Comparison of ENCODE assay signal across 21 cellular contexts in the genomic region with DNA sequence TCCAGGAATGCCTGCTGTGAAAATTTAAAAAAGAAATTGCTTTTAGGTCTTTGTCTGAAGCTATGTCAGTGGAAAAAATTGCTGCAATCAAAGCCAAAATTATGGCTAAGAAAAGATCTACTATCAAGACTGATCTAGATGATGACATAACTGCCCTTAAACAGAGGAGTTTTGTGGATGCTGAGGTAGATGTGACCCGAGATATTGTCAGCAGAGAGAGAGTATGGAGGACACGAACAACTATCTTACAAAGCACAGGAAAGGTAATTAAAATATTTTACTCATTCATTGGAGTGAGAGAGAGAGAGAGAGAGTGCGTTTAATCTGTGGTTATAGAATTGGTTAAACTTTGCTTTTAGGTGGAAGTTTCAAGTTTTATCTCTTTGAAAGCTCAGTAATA. TPM values are rescaled to one million over a fixed set of nuclear protein-coding genes. Genes with fewer than 3 reads are reported as not detected.
DNase-seq lines count a peak whose midpoint lies in the region; ATAC-seq, FAIRE-seq and TF ChIP-seq lines count a peak whose summit lies in the region.
"Had no signal": no experiment of that assay in that cellular context is flagged by ENCODE, and none has a peak within 500 bp of the region (broad histone marks: within the 10 kb centered on the region; RNA-seq: fewer than 3 reads in every experiment).

No MANE protein-coding gene starts in this region.

- H3K18ac ChIP-seq in H9 (ENCODE audit: insufficient read length, low read depth, low read length) = no peak overlapping the region

- no peak overlapping the region for H4K8ac ChIP-seq in H9 (replicated peaks; ENCODE audit: insufficient read length, low read depth, low read length)

- no peak overlapping the region for H3K14ac ChIP-seq in H9 (ENCODE audit: insufficient read depth, low read length)

- H3K27me3 Mint-ChIP-seq in activated CD4-positive, alpha-beta memory T cell treated with anti-CD3 and anti-CD28 coated beads for 36 hours = no peaks in the 10 kb centered on the region
- no peaks in the 10 kb centered on the region for H3K27me3 Mint-ChIP-seq in activated CD4-positive, alpha-beta memory T cell treated with anti-CD3 and anti-CD28 coated beads, Interleukin-2, amount 10 ng/mL, durations not matched to agents 7 days and 5 days
- H3K27me3 Mint-ChIP-seq in H9 (ENCODE audit: low read depth) (no peaks in the 10 kb centered on the region), neural crest cell (ENCODE audit: low read depth) (no peaks in the 10 kb centered on the region)
- H3K27me3 Mint-ChIP-seq in activated naive CD8-positive, alpha-beta T cell treated with anti-CD3 and anti-CD28 coated beads, Interleukin-2, amount 10 ng/mL, durations not matched to agents 7 days and 5 days = no peaks in the 10 kb centered on the region

- no peak overlapping the region for H3K56ac ChIP-seq in H9 (ENCODE audit: insufficient read length, low read depth, low read length)

- peaks cover 23% of the 10 kb centered on the region for H3K4me1 Mint-ChIP-seq in activated CD4-positive, alpha-beta memory T cell treated with anti-CD3 and anti-CD28 coated beads for 36 hours (ENCODE audit: low read depth)
- peaks cover 16% of the 10 kb centered on the region for H3K4me1 Mint-ChIP-seq in activated CD4-positive, alpha-beta memory T cell treated with anti-CD3 and anti-CD28 coated beads, Interleukin-2, amount 10 ng/mL, durations not matched to agents 7 days and 5 days
- H3K4me1 Mint-ChIP-seq in H9 (peaks cover 7 to 10% of the 10 kb centered on the region in 2 experiments), neural crest cell (peaks cover 7% of the 10 kb centered on the region)
- peaks cover 7% of the 10 kb centered on the region for H3K4me1 Mint-ChIP-seq in activated naive CD8-positive, alpha-beta T cell treated with anti-CD3 and anti-CD28 coated beads, Interleukin-2, amount 10 ng/mL, durations not matched to agents 7 days and 5 days

- TF ChIP-seq CTCF in H9 (conservative IDR thresholded peaks at IDR 0.05) (no peak), neural crest cell (conservative IDR thresholded peaks at IDR 0.05) (no peak), kidney (IDR thresholded peaks at IDR 0.05; ENCODE audit: borderline replicate concordance, extremely low read depth, insufficient read depth) (no peak)

- POLR2A ChIA-PET in activated CD4-positive, alpha-beta memory T cell treated with anti-CD3 and anti-CD28 coated beads for 36 hours (lab: Charles Lee) = no interaction called here
- POLR2A ChIA-PET in activated CD4-positive, alpha-beta memory T cell treated with anti-CD3 and anti-CD28 coated beads, Interleukin-2, amount 10 ng/mL, durations not matched to agents 7 days and 5 days (lab: Charles Lee) = no interaction called here
- POLR2A ChIA-PET in activated naive CD8-positive, alpha-beta T cell treated with anti-CD3 and anti-CD28 coated beads, Interleukin-2, amount 10 ng/mL, durations not matched to agents 7 days and 5 days (lab: Charles Lee) = no interaction called here

- H2BK20ac ChIP-seq in H9 (ENCODE audit: low read depth, low read length, poor library complexity, severe bottlenecking) = no peak overlapping the region

- H2AFZ ChIP-seq in H9 (ENCODE audit: low read length) = no peak overlapping the region
- H2AFZ ChIP-seq: PC-9 had no signal

- H2BK12ac ChIP-seq in H9 (ENCODE audit: insufficient read length, low read depth, low read length) = no peak overlapping the region

- H4K5ac ChIP-seq in H9 (ENCODE audit: insufficient read length, low read depth, low read length) = no peak overlapping the region

- H3K23me2 ChIP-seq in H9 (ENCODE audit: insufficient read length, low read depth, low read length, poor library complexity, severe bottlenecking) = no peaks in the 10 kb centered on the region

- peak overlapping the region; percentile 35 for H3K27ac Mint-ChIP-seq in activated CD4-positive, alpha-beta memory T cell treated with anti-CD3 and anti-CD28 coated beads for 36 hours
- no peak overlapping the region for H3K27ac Mint-ChIP-seq in activated CD4-positive, alpha-beta memory T cell treated with anti-CD3 and anti-CD28 coated beads, Interleukin-2, amount 10 ng/mL, durations not matched to agents 7 days and 5 days
- H3K27ac Mint-ChIP-seq in H9 = peak overlapping the region in 2 of 3 experiments; percentile 17 to 18; a peak in 2 of 7 replicates
- H3K27ac Mint-ChIP-seq in activated naive CD8-positive, alpha-beta T cell treated with anti-CD3 and anti-CD28 coated beads, Interleukin-2, amount 10 ng/mL, durations not matched to agents 7 days and 5 days = peak overlapping the region; percentile 43
- peak overlapping the region; percentile 20 for H3K27ac Mint-ChIP-seq in neural crest cell (ENCODE audit: unreplicated experiment)

- H2BK5ac ChIP-seq in H9 (ENCODE audit: insufficient read length, low read length) = no peak overlapping the region

- H3T11ph ChIP-seq in H9 (ENCODE audit: low read length) = no peak overlapping the region

- no peak overlapping the region for H2BK120ac ChIP-seq in H9 (ENCODE audit: low read depth, low read length, poor library complexity, severe bottlenecking)

- no peak overlapping the region for H2BK15ac ChIP-seq in H9 (ENCODE audit: low read depth, low read length)

- intact Hi-C loops in activated CD4-positive, alpha-beta memory T cell treated with anti-CD3 and anti-CD28 coated beads for 36 hours (cut with micrococcal nuclease) = no loop called here
- intact Hi-C loops in kidney (cut with DNase I) = no loop called here

- no CpG with 5 or more reads among the region's 3 CpGs for WGBS in H9 (ENCODE audit: extremely low coverage, insufficient read length, low lambda C conversion rate)

- no peaks in the 10 kb centered on the region for H3K9me3 Mint-ChIP-seq in activated CD4-positive, alpha-beta memory T cell treated with anti-CD3 and anti-CD28 coated beads for 36 hours
- H3K9me3 Mint-ChIP-seq in activated CD4-positive, alpha-beta memory T cell treated with anti-CD3 and anti-CD28 coated beads, Interleukin-2, amount 10 ng/mL, durations not matched to agents 7 days and 5 days = no peaks in the 10 kb centered on the region
- no peaks in the 10 kb centered on the region for H3K9me3 Mint-ChIP-seq in H9
- H3K9me3 Mint-ChIP-seq in activated naive CD8-positive, alpha-beta T cell treated with anti-CD3 and anti-CD28 coated beads, Interleukin-2, amount 10 ng/mL, durations not matched to agents 7 days and 5 days = no peaks in the 10 kb centered on the region
- no peaks in the 10 kb centered on the region for H3K9me3 Mint-ChIP-seq in neural crest cell

- peak; percentile 77 for ATAC-seq in activated naive CD8-positive, alpha-beta T cell treated with anti-CD3 and anti-CD28 coated beads, Interleukin-2, amount 10 ng/mL, durations not matched to agents 7 days and 5 days (ENCODE audit: low read depth)
- no peak for ATAC-seq in GM19324 (IDR thresholded peaks at IDR 0.05; ENCODE audit: low FRiP score, unreplicated experiment)

- H3K79me2 ChIP-seq in H9 (ENCODE audit: insufficient read depth, low read length) = no peaks in the 10 kb centered on the region

- H3K4me2 ChIP-seq in H9 (ENCODE audit: insufficient read depth, insufficient read length, low read length) = no peak overlapping the region
- H3K4me2 ChIP-seq: PC-9 had no signal

- H3K4me1 ChIP-seq in H9 (ENCODE audit: insufficient read depth, low read length) = peaks cover 4% of the 10 kb centered on the region; the same call in 1 of the 2 replicates
- peaks cover 0 to 2% of the 10 kb centered on the region in 2 donors for H3K4me1 ChIP-seq in kidney (ENCODE audit: control insufficient read depth in 1 of 2, insufficient read depth in 1 of 2, low read depth in 1 of 2, low read length in 2 of 2)
- H3K4me1 ChIP-seq: colonic mucosa had no signal

- no peak for FAIRE-seq in kidney (lab: Jason Lieb, UNC)

- no peaks in the 10 kb centered on the region for H3K27me3 ChIP-seq in H9 (ENCODE audit: insufficient read depth, low read length)
- H3K27me3 ChIP-seq: colonic mucosa, neutrophil, tibial artery had no signal

- CTCF ChIA-PET in activated CD4-positive, alpha-beta memory T cell treated with anti-CD3 and anti-CD28 coated beads for 36 hours (lab: Charles Lee) = interaction anchor here (0.7 to 1.3 kb wide), 4 partner anchors 12 to 1318 kb away, joined by 3 read pairs; a partner anchor contains a TSS
- CTCF ChIA-PET in activated CD4-positive, alpha-beta memory T cell treated with anti-CD3 and anti-CD28 coated beads, Interleukin-2, amount 10 ng/mL, durations not matched to agents 7 days and 5 days (lab: Charles Lee) = interaction anchor here (1.2 kb wide), 1 partner anchor 36 kb away, joined by 3 read pairs; no protein-coding TSS in a partner anchor

- no peak overlapping the region for H4K91ac ChIP-seq in H9 (ENCODE audit: insufficient read length, low read depth, low read length)

- H3K4ac ChIP-seq in H9 (ENCODE audit: low read depth, low read length) = no peak overlapping the region

- no peaks in the 10 kb centered on the region for H4K20me1 ChIP-seq in H9 (ENCODE audit: control insufficient read depth, insufficient read depth, insufficient read length)

- no peak overlapping the region for H3K4me3 ChIP-seq in kidney (ENCODE audit: low read length in 2 of 2)
- H3K4me3 ChIP-seq: colonic mucosa, PC-9, tibial artery had no signal

- H3K36me3 ChIP-seq in kidney (ENCODE audit: control insufficient read depth in 1 of 2, insufficient read depth in 2 of 2, low read length in 2 of 2) = peaks cover 14 to 16% of the 10 kb centered on the region in 2 donors
- H3K36me3 ChIP-seq: colonic mucosa had no signal

- H3K79me1 ChIP-seq in H9 (ENCODE audit: insufficient read depth, low read depth, low read length, poor library complexity, severe bottlenecking) = no peaks in the 10 kb centered on the region

- DNase-seq in activated CD4-positive, alpha-beta memory T cell treated with anti-CD3 and anti-CD28 coated beads for 36 hours = no peak
- DNase-seq in activated CD4-positive, alpha-beta memory T cell treated with anti-CD3 and anti-CD28 coated beads, Interleukin-2, amount 10 ng/mL, durations not matched to agents 7 days and 5 days = no peak
- DNase-seq in H9 = no peak
- no peak for DNase-seq in activated naive CD8-positive, alpha-beta T cell treated with anti-CD3 and anti-CD28 coated beads, Interleukin-2, amount 10 ng/mL, durations not matched to agents 7 days and 5 days
- DNase-seq in neural crest cell (ENCODE audit: low read depth, low spot score) = no peak
- DNase-seq in kidney = no peak
- no peak for DNase-seq in kidney tubule cell (ENCODE audit: low spot score)
- DNase-seq: activated effector memory CD4-positive, alpha-beta T cell treated with anti-CD3 and anti-CD28 coated beads, Interleukin-2, amount 50 U/mL, for 16 hours; C1 segment of cervical spinal cord; colonic mucosa; hypothalamus; NCI-H1417 treated with DMSO at 0.1 percent for 48 hours; NCI-H2171 treated with DMSO at 0.1 percent for 48 hours; NCI-H82; PC-9; retina; tibial artery had no signal

- H3K9ac ChIP-seq in H9 (ENCODE audit: extremely low read depth, insufficient read length, low read length) (peak overlapping the region; percentile 33), kidney (ENCODE audit: low read length in 2 of 2) (no peak overlapping the region)

- no peak overlapping the region for H3K4me3 Mint-ChIP-seq in activated CD4-positive, alpha-beta memory T cell treated with anti-CD3 and anti-CD28 coated beads for 36 hours
- no peak overlapping the region for H3K4me3 Mint-ChIP-seq in activated CD4-positive, alpha-beta memory T cell treated with anti-CD3 and anti-CD28 coated beads, Interleukin-2, amount 10 ng/mL, durations not matched to agents 7 days and 5 days
- H3K4me3 Mint-ChIP-seq in H9 = no peak overlapping the region
- H3K4me3 Mint-ChIP-seq in activated naive CD8-positive, alpha-beta T cell treated with anti-CD3 and anti-CD28 coated beads, Interleukin-2, amount 10 ng/mL, durations not matched to agents 7 days and 5 days = no peak overlapping the region
- no peak overlapping the region for H3K4me3 Mint-ChIP-seq in neural crest cell

- H3K27ac ChIP-seq in H9 (ENCODE audit: insufficient read length, low read depth, low read length) (no peak overlapping the region), kidney (ENCODE audit: low read depth in 2 of 2, low read length in 2 of 2) (no peak overlapping the region)
- H3K27ac ChIP-seq: colonic mucosa, neutrophil, PC-9, tibial artery had no signal

- no peaks in the 10 kb centered on the region for H3K9me3 ChIP-seq in H9 (ENCODE audit: control insufficient read depth, low read depth, low read length)
- no peaks in the 10 kb centered on the region for H3K9me3 ChIP-seq in kidney (ENCODE audit: control insufficient read depth in 1 of 2, low read length in 2 of 2)
- H3K9me3 ChIP-seq: colonic mucosa, neutrophil, tibial artery had no signal

- H3K23ac ChIP-seq in H9 (ENCODE audit: insufficient read length, low read depth, low read length) = no peak overlapping the region

- peaks cover 34% of the 10 kb centered on the region for H3K36me3 Mint-ChIP-seq in activated CD4-positive, alpha-beta memory T cell treated with anti-CD3 and anti-CD28 coated beads for 36 hours
- peaks cover 54% of the 10 kb centered on the region for H3K36me3 Mint-ChIP-seq in activated CD4-positive, alpha-beta memory T cell treated with anti-CD3 and anti-CD28 coated beads, Interleukin-2, amount 10 ng/mL, durations not matched to agents 7 days and 5 days (ENCODE audit: low read depth)
- H3K36me3 Mint-ChIP-seq in H9 (ENCODE audit: insufficient read depth in 1 of 3, low read depth in 3 of 3) = peaks cover 41 to 61% (median 61%) of the 10 kb centered on the region in 3 experiments; a peak in 6 of 7 replicates
- peaks cover 37% of the 10 kb centered on the region for H3K36me3 Mint-ChIP-seq in activated naive CD8-positive, alpha-beta T cell treated with anti-CD3 and anti-CD28 coated beads, Interleukin-2, amount 10 ng/mL, durations not matched to agents 7 days and 5 days
- H3K36me3 Mint-ChIP-seq in neural crest cell (ENCODE audit: low read depth) = peaks cover 24% of the 10 kb centered on the region

- H2AK5ac ChIP-seq in H9 (ENCODE audit: insufficient read length, low read length) = no peak overlapping the region

RNA-seq across cellular contexts. Expression of a gene that starts 20.0 kb away (rescaled TPM):
- 10 to 100 TPM; 47.9 to 49.3 TPM for total RNA-seq in activated CD4-positive, alpha-beta memory T cell treated with anti-CD3 and anti-CD28 coated beads for 36 hours
- 10 to 100 TPM; 62.0 to 64.9 TPM for total RNA-seq in activated CD4-positive, alpha-beta memory T cell treated with anti-CD3 and anti-CD28 coated beads, Interleukin-2, amount 10 ng/mL, durations not matched to agents 7 days and 5 days
- total RNA-seq in H9 (2021) = 62.5 and 63.7 TPM in 2 replicates
- total RNA-seq in activated naive CD8-positive, alpha-beta T cell treated with anti-CD3 and anti-CD28 coated beads, Interleukin-2, amount 10 ng/mL, durations not matched to agents 7 days and 5 days = 10 to 100 TPM; 50.8 to 55.2 TPM
- total RNA-seq in neural crest cell = 50.4 and 50.5 TPM in 2 replicates
- total RNA-seq in kidney = 73.1 TPM
- polyA plus RNA-seq in kidney (ENCODE audit: insufficient read depth, low read depth, low replicate concordance) = 11.4 TPM

RNA-seq across cellular contexts. Expression of a gene that starts 36.6 kb away (rescaled TPM):
- total RNA-seq in activated CD4-positive, alpha-beta memory T cell treated with anti-CD3 and anti-CD28 coated beads for 36 hours = 10 to 100 TPM; 25.4 to 25.8 TPM
- total RNA-seq in activated CD4-positive, alpha-beta memory T cell treated with anti-CD3 and anti-CD28 coated beads, Interleukin-2, amount 10 ng/mL, durations not matched to agents 7 days and 5 days = 10 to 100 TPM; 16.1 to 18.0 TPM
- total RNA-seq in H9 (2021) (7.8 and 10.1 TPM in 2 replicates), neural crest cell (18.3 and 20.5 TPM in 2 replicates), kidney (15.6 TPM)
- 10 to 100 TPM; 18.0 to 18.3 TPM for total RNA-seq in activated naive CD8-positive, alpha-beta T cell treated with anti-CD3 and anti-CD28 coated beads, Interleukin-2, amount 10 ng/mL, durations not matched to agents 7 days and 5 days
- polyA plus RNA-seq in kidney (ENCODE audit: insufficient read depth, low read depth, low replicate concordance) = 25.3 TPM

RNA-seq across cellular contexts. Expression of a gene that starts 44.6 kb away (rescaled TPM):
- under 1 TPM; 0.07 to 0.14 TPM for total RNA-seq in activated CD4-positive, alpha-beta memory T cell treated with anti-CD3 and anti-CD28 coated beads for 36 hours
- total RNA-seq in activated CD4-positive, alpha-beta memory T cell treated with anti-CD3 and anti-CD28 coated beads, Interleukin-2, amount 10 ng/mL, durations not matched to agents 7 days and 5 days = 1 to 10 TPM; 4.1 to 4.3 TPM
- total RNA-seq in H9 (2021) (not detected in 2 replicates), neural crest cell (0.66 and 0.84 TPM in 2 replicates), kidney (0.25 TPM)
- total RNA-seq in activated naive CD8-positive, alpha-beta T cell treated with anti-CD3 and anti-CD28 coated beads, Interleukin-2, amount 10 ng/mL, durations not matched to agents 7 days and 5 days = 1 to 10 TPM; 6.0 to 7.1 TPM
- 2.2 TPM for polyA plus RNA-seq in kidney (ENCODE audit: insufficient read depth, low read depth, low replicate concordance)
- total RNA-seq: HT-29, kidney epithelial cell, PC-9 had no signal
